8 cellular contexts compared by ENCODE assay signal in the genomic region with DNA sequence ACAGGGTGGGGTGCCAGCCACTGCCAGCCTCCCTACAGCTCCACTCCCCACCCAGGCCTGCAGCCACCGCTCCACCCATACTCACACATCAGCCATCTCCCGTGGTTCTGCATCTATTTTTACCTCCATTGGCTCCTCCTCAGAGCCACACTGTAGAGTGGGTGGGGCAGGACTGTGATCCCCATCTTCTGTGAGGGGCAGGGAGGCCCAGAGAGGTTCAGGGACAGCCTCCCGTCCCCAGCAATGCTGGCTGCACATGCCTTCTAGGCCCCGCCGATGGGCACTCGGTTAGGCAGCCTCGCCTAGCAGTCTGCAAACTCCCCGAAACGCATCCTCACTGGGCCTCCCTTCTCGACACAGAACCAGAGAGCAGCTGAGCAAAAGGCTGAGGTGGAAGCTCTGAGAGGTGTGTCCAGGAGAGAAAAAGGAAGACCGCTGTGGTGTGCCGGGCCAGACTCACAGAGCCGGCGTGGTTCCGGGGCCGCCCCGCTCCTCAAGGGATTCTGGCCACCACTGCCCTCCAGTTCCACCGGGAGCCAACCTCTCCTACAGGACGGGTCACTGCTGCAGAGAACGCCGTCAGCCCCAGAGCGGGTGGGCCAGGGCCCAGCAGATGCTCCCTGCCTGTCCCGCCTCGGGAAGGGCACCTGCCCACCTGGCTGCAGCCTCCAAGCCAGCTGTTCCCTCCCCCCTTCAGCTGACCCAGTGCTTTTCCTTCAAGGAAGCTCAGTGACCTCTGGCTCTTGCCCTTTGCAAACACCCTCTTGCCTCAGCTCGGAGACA.
DNase-seq lines count a peak whose midpoint lies in the region; ATAC-seq and TF ChIP-seq lines count a peak whose summit lies in the region.

No MANE protein-coding gene starts in this region.

- H3K27ac Mint-ChIP-seq in T-cell, result peak overlapping the region; percentile 41 to 90

- CTCF ChIA-PET in T-cell (lab: Charles Lee), result no interaction called here

- H3K4me1 Mint-ChIP-seq in T-cell, result peaks cover 27 to 55% (median 42%) of the 10 kb centered on the region in 3 donors

- H3K27ac ChIP-seq in neutrophil, result peak overlapping the region; percentile 97

- no peaks in the 10 kb centered on the region for H3K9me3 Mint-ChIP-seq in T-cell

- TF ChIP-seq CTCF in fibroblast of the aortic adventitia (IDR thresholded peaks at IDR 0.05; ENCODE audit: insufficient read depth, low read length) (no peak), neutrophil (IDR thresholded peaks at IDR 0.05) (no peak)

- POLR2A ChIA-PET in T-cell (lab: Charles Lee), result no interaction called here

- no peaks in the 10 kb centered on the region for H3K9me3 ChIP-seq in neutrophil

- H3K27me3 Mint-ChIP-seq in T-cell, result no peaks in the 10 kb centered on the region

- H3K36me3 ChIP-seq in neutrophil, result peaks cover 17% of the 10 kb centered on the region

- H3K27me3 ChIP-seq in neutrophil, result no peaks in the 10 kb centered on the region

- DNase-seq in T-cell (peak in 4 of 34 experiments; percentile 7 to 24 (median 23)), fibroblast of the aortic adventitia (ENCODE audit: low read depth) (no peak), LoVo (ENCODE audit: low spot score) (no peak), KG1 (lab: John Stamatoyannopoulos, UW) (no peak), NCI-H2171 treated with DMSO at 0.1 percent for 48 hours (lab: John Stamatoyannopoulos, UW) (no peak)

- no peak for ATAC-seq in T-cell (replicated peaks in 1 of 4)
- ATAC-seq in GM18909 (IDR thresholded peaks at IDR 0.05; ENCODE audit: poor library complexity, unreplicated experiment), result no peak

- H3K4me1 ChIP-seq in neutrophil (ENCODE audit: control insufficient read depth in 1 of 2, insufficient read depth in 1 of 2, low read depth in 1 of 2, low read length in 1 of 2), result peaks cover 67 to 69% of the 10 kb centered on the region in 2 experiments

- no peaks in the 10 kb centered on the region for H3K36me3 Mint-ChIP-seq in T-cell

- peak overlapping the region; percentile 81 to 82 (median 81) for H3K4me3 Mint-ChIP-seq in T-cell

- peak overlapping the region; percentile 75; the same call in 1 of the 2 replicates for H3K4me3 ChIP-seq in GM08714 (ENCODE audit: low read length)
- peak overlapping the region; percentile 74 for H3K4me3 ChIP-seq in fibroblast of the aortic adventitia (ENCODE audit: low read depth, low read length)
- H3K4me3 ChIP-seq in neutrophil (ENCODE audit: low read depth in 1 of 2, low read length in 1 of 2), result peak overlapping the region; percentile 71 to 84
